In the genomic region with DNA sequence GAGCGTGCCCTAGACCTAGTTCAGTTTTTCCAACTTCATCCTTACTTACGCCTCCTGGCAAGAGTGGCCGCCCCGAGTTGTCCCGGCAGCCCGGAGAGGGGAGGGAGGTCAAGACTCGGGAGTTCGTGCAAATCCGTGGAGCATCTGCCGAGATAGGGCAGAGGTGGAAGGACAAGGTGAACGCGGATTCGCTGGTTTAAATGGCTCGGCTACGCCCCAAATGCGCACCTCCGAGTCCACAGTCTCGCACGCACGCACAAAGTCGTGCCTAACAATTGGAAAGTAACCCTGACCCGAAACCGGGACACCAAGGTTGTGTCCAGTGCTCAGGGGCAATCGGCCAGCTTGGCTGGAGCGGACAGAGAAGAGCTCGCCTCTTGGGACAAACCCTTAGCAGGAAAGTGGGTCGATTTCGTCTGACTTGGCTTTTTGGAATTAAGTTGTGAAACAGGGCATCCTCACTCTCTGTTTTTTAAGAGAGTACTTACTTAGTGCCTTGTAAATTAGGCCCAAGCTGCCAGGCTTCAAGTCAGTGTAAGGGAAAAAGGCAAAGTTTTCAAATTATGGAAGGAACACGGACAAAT, we compare ENCODE assay signal across 8 cellular contexts. TPM values are rescaled to one million over a fixed set of nuclear protein-coding genes. Genes with fewer than 3 reads are reported as not detected.
A peak's percentile ranks its signal among the peaks of the same experiment; 100 is the strongest.
DNase-seq lines count a peak whose midpoint lies in the region; ATAC-seq and TF ChIP-seq lines count a peak whose summit lies in the region.

No MANE protein-coding gene starts in this region.

- no peaks in the 10 kb centered on the region for H3K9me2 ChIP-seq in SU-DHL-6 (replicated peaks; ENCODE audit: insufficient read depth, low read length)

- H3K36me3 ChIP-seq in SU-DHL-6 (ENCODE audit: low read length): peaks cover 26% of the 10 kb centered on the region

- peaks cover 31% of the 10 kb centered on the region for H4K20me1 ChIP-seq in SU-DHL-6 (ENCODE audit: low read depth, low read length)

- H3K27me3 ChIP-seq in SU-DHL-6 (ENCODE audit: low read length): no peaks in the 10 kb centered on the region

- peak overlapping the region; percentile 99 for H3K27ac Mint-ChIP-seq in natural killer cell treated with Interleukin-12 subunit alpha and Interleukin-12 subunit beta and Interleukin-15 and Interleukin-18, amount 100 ng/mL, for 72 hours

- H3K4me3 Mint-ChIP-seq in natural killer cell treated with Interleukin-12 subunit alpha and Interleukin-12 subunit beta and Interleukin-15 and Interleukin-18, amount 100 ng/mL, for 72 hours: peak overlapping the region; percentile 98

- no peaks in the 10 kb centered on the region for H3K9me3 ChIP-seq in SU-DHL-6 (ENCODE audit: insufficient read depth, low read length)

- peak overlapping the region; percentile 82 for H3K4me2 ChIP-seq in SU-DHL-6 (ENCODE audit: low read depth, low read length, poor library complexity, severe bottlenecking)

- no peaks in the 10 kb centered on the region for H3K9me3 Mint-ChIP-seq in natural killer cell treated with Interleukin-12 subunit alpha and Interleukin-12 subunit beta and Interleukin-15 and Interleukin-18, amount 100 ng/mL, for 72 hours

- H3F3A ChIP-seq in SU-DHL-6 (ENCODE audit: insufficient read depth): peaks cover 25% of the 10 kb centered on the region

- H3K27ac ChIP-seq in SU-DHL-6 (ENCODE audit: low read depth, low read length): peak overlapping the region; percentile 90

- H3K4me1 Mint-ChIP-seq in natural killer cell treated with Interleukin-12 subunit alpha and Interleukin-12 subunit beta and Interleukin-15 and Interleukin-18, amount 100 ng/mL, for 72 hours (ENCODE audit: low read depth in 2 of 2): peaks cover 25 to 38% of the 10 kb centered on the region in 2 donors

- H3K36me3 Mint-ChIP-seq in natural killer cell treated with Interleukin-12 subunit alpha and Interleukin-12 subunit beta and Interleukin-15 and Interleukin-18, amount 100 ng/mL, for 72 hours: peaks cover 4% of the 10 kb centered on the region

- TF ChIP-seq CTCF in SU-DHL-6 (IDR thresholded peaks at IDR 0.05; ENCODE audit: insufficient read depth, low read length, poor library complexity, severe bottlenecking) (no peak), epithelial cell of esophagus (IDR thresholded peaks at IDR 0.05; ENCODE audit: insufficient read depth, low read depth, low read length, missing control alignments) (no peak)

- peak overlapping the region; percentile 85 for H2AFZ ChIP-seq in SU-DHL-6 (ENCODE audit: low read depth, low read length, severe bottlenecking)

- DNase-seq in epithelial cell of esophagus (ENCODE audit: low read depth): no peak
- no peak for DNase-seq in natural killer cell treated with Interleukin-12 subunit alpha and Interleukin-12 subunit beta and Interleukin-15 and Interleukin-18, amount 100 ng/mL, for 72 hours (ENCODE audit: low spot score)
- no peak for DNase-seq in germinal center (ENCODE audit: low spot score)
- no peak for DNase-seq in midbrain (lab: John Stamatoyannopoulos, UW)

- ATAC-seq in GM21367 (IDR thresholded peaks at IDR 0.05; ENCODE audit: unreplicated experiment) (peak; percentile 34), HG03565 (IDR thresholded peaks at IDR 0.05; ENCODE audit: unreplicated experiment) (peak; percentile 24)
- ATAC-seq in natural killer cell treated with Interleukin-12 subunit alpha and Interleukin-12 subunit beta and Interleukin-15 and Interleukin-18, amount 100 ng/mL, for 72 hours: peak; percentile 62 to 68

- peak overlapping the region; percentile 97 for H3K9ac ChIP-seq in SU-DHL-6 (ENCODE audit: low read length)

- peak overlapping the region; percentile 81; the same call in 1 of the 2 replicates for H3K4me3 ChIP-seq in GM08714 (ENCODE audit: low read length)
- peak overlapping the region; percentile 98 for H3K4me3 ChIP-seq in SU-DHL-6 (ENCODE audit: insufficient read depth, low read length, poor library complexity, severe bottlenecking)
- peak overlapping the region; percentile 82 for H3K4me3 ChIP-seq in epithelial cell of esophagus (ENCODE audit: low read length)

- peaks cover 43% of the 10 kb centered on the region for H3K79me2 ChIP-seq in SU-DHL-6 (ENCODE audit: insufficient read depth, low read length)

- peaks cover 0 to 2% of the 10 kb centered on the region in 2 donors for H3K27me3 Mint-ChIP-seq in natural killer cell treated with Interleukin-12 subunit alpha and Interleukin-12 subunit beta and Interleukin-15 and Interleukin-18, amount 100 ng/mL, for 72 hours

RNA-seq across cellular contexts. Expression of a gene that starts 0.7 kb away (rescaled TPM):
- 10 to 100 TPM; 69.5 to 81.4 TPM for total RNA-seq in natural killer cell treated with Interleukin-12 subunit alpha and Interleukin-12 subunit beta and Interleukin-15 and Interleukin-18, amount 100 ng/mL, for 72 hours

RNA-seq across cellular contexts. Expression of a gene that starts 42.5 kb away (rescaled TPM):
- 1 to 10 TPM in 1 of 2 donors, under 1 TPM in 1; 0.31 to 1.3 TPM for total RNA-seq in natural killer cell treated with Interleukin-12 subunit alpha and Interleukin-12 subunit beta and Interleukin-15 and Interleukin-18, amount 100 ng/mL, for 72 hours
